ENCODE assay signal across 8 cellular contexts in genomic region chr9:4762889-4763521, GRCh38. TPM values are rescaled to one million over a fixed set of nuclear protein-coding genes. Genes with fewer than 3 reads are reported as not detected.
A peak's percentile ranks its signal among the peaks of the same experiment; 100 is the strongest.
DNase-seq lines count a peak whose midpoint lies in the region; ATAC-seq lines count a peak whose summit lies in the region.

No MANE protein-coding gene starts in this region.

- peak overlapping the region in 1 of 2 experiments; percentile 33 for H2BK12ac ChIP-seq in mesenchymal stem cell (ENCODE audit: low read length in 2 of 2)

- H3K4ac ChIP-seq in mesenchymal stem cell (ENCODE audit: low read depth in 1 of 2, low read length in 2 of 2) = peak overlapping the region in 1 of 2 experiments; percentile 5

- ATAC-seq in GM21515 (IDR thresholded peaks at IDR 0.05; ENCODE audit: unreplicated experiment) (peak; percentile 9), HG02571 (IDR thresholded peaks at IDR 0.05; ENCODE audit: unreplicated experiment) (no peak)

- H3K27me3 ChIP-seq in BLaER1 (no peaks in the 10 kb centered on the region), mesenchymal stem cell (ENCODE audit: control insufficient read depth in 1 of 2, insufficient read depth in 1 of 2, low read length in 2 of 2) (peaks cover 7 to 31% of the 10 kb centered on the region in 2 experiments)

- H3K9me3 ChIP-seq in BLaER1 (no peaks in the 10 kb centered on the region), mesenchymal stem cell (ENCODE audit: control insufficient read depth, low read length) (peaks cover 4% of the 10 kb centered on the region)

- H3K14ac ChIP-seq in mesenchymal stem cell (ENCODE audit: low read length in 2 of 2) = no peak overlapping the region

- no peak overlapping the region for H2BK5ac ChIP-seq in mesenchymal stem cell (ENCODE audit: low read depth, low read length, poor library complexity, severe bottlenecking)

- H2BK15ac ChIP-seq in mesenchymal stem cell (ENCODE audit: low read depth, poor library complexity, severe bottlenecking) = no peak overlapping the region

- H3K79me1 ChIP-seq in mesenchymal stem cell (replicated peaks; ENCODE audit: low read length, poor library complexity, severe bottlenecking) = no peaks in the 10 kb centered on the region

- H4K20me1 ChIP-seq in BLaER1 = no peaks in the 10 kb centered on the region

- no peak overlapping the region for H3K9ac ChIP-seq in BLaER1
- H3K9ac ChIP-seq in mesenchymal stem cell (ENCODE audit: low read length) = peak overlapping the region; percentile 56

- H4K8ac ChIP-seq in mesenchymal stem cell (ENCODE audit: low read length) = peak overlapping the region; percentile 95

- H3K4me1 ChIP-seq in BLaER1 = peaks cover 13% of the 10 kb centered on the region
- peaks cover 10% of the 10 kb centered on the region for H3K4me1 ChIP-seq in mesenchymal stem cell (ENCODE audit: control insufficient read depth, insufficient read depth, low read depth, low read length)

- peak overlapping the region in 1 of 2 experiments; percentile 75 for H3K18ac ChIP-seq in mesenchymal stem cell (ENCODE audit: low read depth in 1 of 2, low read length in 2 of 2)

- H4K91ac ChIP-seq in mesenchymal stem cell (ENCODE audit: low read length) = peak overlapping the region; percentile 89

- peak overlapping the region; percentile 1 for H2AFZ ChIP-seq in mesenchymal stem cell (ENCODE audit: low read depth, low read length)

- no peak overlapping the region for H2AK5ac ChIP-seq in mesenchymal stem cell (ENCODE audit: low read length, severe bottlenecking)

- H3K27ac ChIP-seq in BLaER1 = no peak overlapping the region
- H3K27ac ChIP-seq in mesenchymal stem cell (ENCODE audit: low read length, poor library complexity, severe bottlenecking) = peak overlapping the region; percentile 66

- DNase-seq in NOMO-1 treated with dmso at 0.1 percent for 144 hours (lab: John Stamatoyannopoulos, UW; ENCODE audit: unreplicated experiment) (peak; percentile 51), dermis blood vessel endothelial cell (peak; percentile 83), mesenchymal stem cell (peak; percentile 50), posterior vena cava (ENCODE audit: low spot score) (no peak)
- DNase-seq in activated effector memory CD4-positive, alpha-beta T cell treated with anti-CD3 and anti-CD28 coated beads, Interleukin-2, amount 50 U/mL, for 16 hours = no peak

- H3K23ac ChIP-seq in mesenchymal stem cell (ENCODE audit: low read length in 2 of 2) = no peak overlapping the region

- no peak overlapping the region for H2BK120ac ChIP-seq in mesenchymal stem cell (ENCODE audit: low read depth, low read length)

- peak overlapping the region; percentile 51 for H3K4me2 ChIP-seq in BLaER1
- peak overlapping the region; percentile 27 for H3K4me2 ChIP-seq in mesenchymal stem cell (ENCODE audit: low read length, poor library complexity, severe bottlenecking)

- no peaks in the 10 kb centered on the region for H3K36me3 ChIP-seq in BLaER1
- H3K36me3 ChIP-seq in mesenchymal stem cell (ENCODE audit: control insufficient read depth in 1 of 2, insufficient read depth in 2 of 2, low read depth in 1 of 2, low read length in 2 of 2) = no peaks in the 10 kb centered on the region

- intact Hi-C loops in posterior vena cava (cut with DNase I) = loop anchor here (5.0 to 10.0 kb wide), 3 partner anchors 224 to 832 kb away; partner anchors contain the start of genes JAK2 (in 2 of the 2) and PLGRKT (in 2 of the 2)

- no peak overlapping the region for H3K4me3 ChIP-seq in BLaER1
- no peak overlapping the region for H3K4me3 ChIP-seq in mesenchymal stem cell (ENCODE audit: insufficient read depth in 1 of 2, low read depth in 1 of 2, low read length in 2 of 2)

- 38% methylated on average over 14 of the region's 14 CpGs for WGBS in mesenchymal stem cell

RNA-seq across cellular contexts. Expression of gene AK3, which starts 22.0 kb away (rescaled TPM):
- 65.0 and 82.0 TPM in 2 replicates for total RNA-seq in dermis blood vessel endothelial cell
- 48.7 TPM for polyA plus RNA-seq in mesenchymal stem cell (2013, experiment 1 of 2)
- polyA plus RNA-seq in mesenchymal stem cell (2013, experiment 2 of 2) = 50.3 TPM
- total RNA-seq in posterior vena cava = 10 to 100 TPM; 48.4 to 50.8 TPM

RNA-seq across cellular contexts. Expression of gene RCL1, which starts 29.7 kb away (rescaled TPM):
- total RNA-seq in dermis blood vessel endothelial cell (10.4 and 12.1 TPM in 2 replicates), posterior vena cava (10 to 100 TPM; 22.1 to 24.7 TPM)
- polyA plus RNA-seq in mesenchymal stem cell (2013, experiment 1 of 2) = 12.5 TPM
- polyA plus RNA-seq in mesenchymal stem cell (2013, experiment 2 of 2) = 13.8 TPM

Comparison
In these comparisons a context has a peak if more than half of its experiments do, and no peak if none do; other contexts are left out.
1. DNase-seq: peak in NOMO-1 treated with dmso at 0.1 percent for 144 hours (single experiment), dermis blood vessel endothelial cell (single experiment) and mesenchymal stem cell (single experiment); none in posterior vena cava (single experiment) and activated effector memory CD4-positive, alpha-beta T cell treated with anti-CD3 and anti-CD28 coated beads, Interleukin-2, amount 50 U/mL, for 16 hours (single experiment).